Comparison of ENCODE assay signal across 8 cellular contexts in genomic region chr22:32531955-32532818, GRCh38. TPM values are rescaled to one million over a fixed set of nuclear protein-coding genes. Genes with fewer than 3 reads are reported as not detected.
DNase-seq lines count a peak whose midpoint lies in the region; ATAC-seq, FAIRE-seq and TF ChIP-seq lines count a peak whose summit lies in the region.

No MANE protein-coding gene starts in this region.

- no peak for ATAC-seq in thoracic aorta (ENCODE audit: insufficient number of reproducible peaks, low FRiP score, low read depth)
- ATAC-seq in HG02970 (IDR thresholded peaks at IDR 0.05; ENCODE audit: low FRiP score, unreplicated experiment): no peak

- peaks cover 0 to 26% of the 10 kb centered on the region in 2 donors for H3K4me1 ChIP-seq in thoracic aorta (ENCODE audit: control insufficient read depth in 1 of 2, low read depth in 2 of 2)

- DNase-seq in NCI-H1092 (lab: John Stamatoyannopoulos, UW): peak; percentile 10
- DNase-seq in bronchial epithelial cell (ENCODE audit: low read depth): peak; percentile 49
- peak; percentile 15 for DNase-seq in kidney glomerular epithelial cell (lab: John Stamatoyannopoulos, UW)
- peak; percentile 14 for DNase-seq in thoracic aorta (ENCODE audit: low spot score)
- no peak for DNase-seq in activated CD4-positive, alpha-beta T cell treated with anti-CD3 and anti-CD28 coated beads, Interleukin-2, amount 50 U/mL, for 4 hours
- no peak for DNase-seq in NCI-H187 (lab: John Stamatoyannopoulos, UW)
- no peak for DNase-seq in NCI-H446 treated with DMSO at 0.1 percent for 48 hours (lab: John Stamatoyannopoulos, UW)

- H3K4me3 ChIP-seq in bronchial epithelial cell (ENCODE audit: low read depth, low read length) (no peak overlapping the region), thoracic aorta (no peak overlapping the region)

- H3K27me3 ChIP-seq in bronchial epithelial cell (ENCODE audit: control insufficient read depth, insufficient read depth, low read length) (peaks cover 3% of the 10 kb centered on the region), thoracic aorta (replicated peaks; ENCODE audit: insufficient read depth) (no peaks in the 10 kb centered on the region)

- no peaks in the 10 kb centered on the region for H3K36me3 ChIP-seq in bronchial epithelial cell (ENCODE audit: control insufficient read depth, insufficient read depth, low read length)
- H3K36me3 ChIP-seq in thoracic aorta: no peaks in the 10 kb centered on the region

- TF ChIP-seq CTCF in bronchial epithelial cell (IDR thresholded peaks at IDR 0.05; ENCODE audit: insufficient read depth, low read length, severe bottlenecking) (no peak), thoracic aorta (IDR thresholded peaks at IDR 0.05) (no peak)

- no peak for FAIRE-seq in bronchial epithelial cell (lab: Jason Lieb, UNC)

- peak overlapping the region in 1 of 2 donors; percentile 18 for H3K27ac ChIP-seq in thoracic aorta

- H3K9me3 ChIP-seq in thoracic aorta: no peaks in the 10 kb centered on the region

RNA-seq across cellular contexts. Expression of gene FBXO7, which starts 57.6 kb away (rescaled TPM):
- total RNA-seq in bronchial epithelial cell: 47.4 and 49.5 TPM in 2 replicates
- 10 to 100 TPM; 75.7 to 81.3 TPM for total RNA-seq in thoracic aorta

Comparison
In these comparisons a context has a peak if more than half of its experiments do, and no peak if none do; other contexts are left out.
1. DNase-seq: peak in NCI-H1092 (single experiment), bronchial epithelial cell (single experiment), kidney glomerular epithelial cell (single experiment) and thoracic aorta (single experiment); none in activated CD4-positive, alpha-beta T cell treated with anti-CD3 and anti-CD28 coated beads, Interleukin-2, amount 50 U/mL, for 4 hours (0 of 2), NCI-H187 (0 of 2) and NCI-H446 treated with DMSO at 0.1 percent for 48 hours (single experiment).